Comparison of ENCODE assay signal across 8 cellular contexts in the genomic region with DNA sequence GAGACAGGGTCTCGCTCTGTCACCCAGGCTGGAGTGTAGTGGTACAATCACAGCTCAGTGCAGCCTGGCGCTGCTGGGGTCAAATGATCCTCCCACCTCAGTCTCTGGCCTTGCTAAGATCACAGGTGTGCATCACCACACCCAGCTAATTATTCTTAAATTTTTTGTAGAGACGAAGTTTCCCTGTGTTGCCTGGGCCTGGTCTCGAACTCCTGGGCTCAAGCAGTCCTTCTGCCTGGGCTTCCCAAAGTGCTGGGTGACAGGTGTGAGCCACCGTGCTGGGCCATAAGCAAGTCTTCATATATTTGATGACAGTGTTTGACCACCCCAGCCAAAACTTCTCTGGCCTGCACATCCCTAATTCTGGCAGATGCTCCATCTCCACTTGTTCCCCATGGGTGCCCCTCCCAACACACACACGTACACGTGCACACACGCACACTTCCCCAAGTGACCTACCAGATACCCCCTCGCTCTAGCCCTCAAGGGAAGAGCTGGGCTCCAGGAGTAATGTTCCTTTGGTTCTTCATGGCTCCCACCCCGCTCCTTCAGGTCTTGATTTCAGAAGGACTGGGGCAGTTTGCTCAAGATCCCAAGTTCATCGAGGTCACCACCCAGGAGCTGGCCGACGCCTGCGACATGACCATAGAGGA.
A peak's percentile ranks its signal among the peaks of the same experiment; 100 is the strongest.
DNase-seq lines count a peak whose midpoint lies in the region; ATAC-seq and TF ChIP-seq lines count a peak whose summit lies in the region.

No MANE protein-coding gene starts in this region.

- TF ChIP-seq CTCF in esophagus squamous epithelium (IDR thresholded peaks at IDR 0.05) (no peak), progenitor cell of endocrine pancreas (IDR thresholded peaks at IDR 0.05; ENCODE audit: unreplicated experiment) (no peak)

- no peak for ATAC-seq in HG02840 (IDR thresholded peaks at IDR 0.05; ENCODE audit: low FRiP score, unreplicated experiment)

- intact Hi-C loops in esophagus squamous epithelium (cut with DNase I): no loop called here

- DNase-seq in NT2/D1 (ENCODE audit: low read depth, low spot score) (no peak), esophagus squamous epithelium (lab: John Stamatoyannopoulos, UW) (no peak), progenitor cell of endocrine pancreas (ENCODE audit: low spot score, unreplicated experiment) (no peak), NCI-H446 (lab: John Stamatoyannopoulos, UW) (no peak), UCSD-AML1 (lab: John Stamatoyannopoulos, UW; ENCODE audit: unreplicated experiment) (no peak)
- DNase-seq in activated effector memory CD4-positive, alpha-beta T cell treated with Interleukin-2 at 50 U/mL for 16 hours: no peak

- no peaks in the 10 kb centered on the region for H3K36me3 ChIP-seq in ES-I3 (ENCODE audit: insufficient read depth, low read length)
- H3K36me3 ChIP-seq in NT2/D1 (ENCODE audit: insufficient read depth, insufficient read length, low read length): no peaks in the 10 kb centered on the region
- peaks cover 0 to 12% (median 0%) of the 10 kb centered on the region in 3 donors for H3K36me3 ChIP-seq in esophagus squamous epithelium

- H3K9ac ChIP-seq in ES-I3 (ENCODE audit: low read depth, low read length) (peak overlapping the region; percentile 91; the same call in 1 of the 2 replicates), NT2/D1 (ENCODE audit: insufficient read length, low read depth) (peak overlapping the region; percentile 92)

- no peaks in the 10 kb centered on the region for H3K4me1 ChIP-seq in ES-I3 (ENCODE audit: insufficient read depth, low read length)
- peaks cover 14% of the 10 kb centered on the region for H3K4me1 ChIP-seq in NT2/D1 (ENCODE audit: insufficient read depth, insufficient read length)
- H3K4me1 ChIP-seq in esophagus squamous epithelium: peaks cover 4 to 18% (median 10%) of the 10 kb centered on the region in 3 donors

- H3K4me3 ChIP-seq in NT2/D1 (ENCODE audit: insufficient read length, low read depth) (peak overlapping the region; percentile 77), esophagus squamous epithelium (peak overlapping the region; percentile 37 to 70 (median 49))

- H3K27ac ChIP-seq in esophagus squamous epithelium: no peak overlapping the region

- H3K27me3 ChIP-seq in NT2/D1 (ENCODE audit: insufficient read depth, insufficient read length) (peaks cover 49% of the 10 kb centered on the region), esophagus squamous epithelium (peaks cover 0 to 47% (median 0%) of the 10 kb centered on the region in 4 donors)

- TF ChIP-seq POLR2A in esophagus squamous epithelium (IDR thresholded peaks at IDR 0.05): no peak

- 70 to 86% methylated on average over 5 to 10 of the region's 14 CpGs for WGBS in esophagus squamous epithelium, 2 donors

- H3K9me3 ChIP-seq in ES-I3 (ENCODE audit: control insufficient read depth, insufficient read depth, low read length) (no peaks in the 10 kb centered on the region), NT2/D1 (ENCODE audit: insufficient read depth, low read length) (no peaks in the 10 kb centered on the region), esophagus squamous epithelium (no peaks in the 10 kb centered on the region)

- H3K4me1 Mint-ChIP-seq in progenitor cell of endocrine pancreas (ENCODE audit: low read depth): peaks cover 19% of the 10 kb centered on the region

- no peaks in the 10 kb centered on the region for H3K36me3 Mint-ChIP-seq in progenitor cell of endocrine pancreas (ENCODE audit: insufficient read depth)

- H3K4me3 Mint-ChIP-seq in progenitor cell of endocrine pancreas (ENCODE audit: low read depth): peak overlapping the region; percentile 77

- H3K9me3 Mint-ChIP-seq in progenitor cell of endocrine pancreas (ENCODE audit: low read depth): no peaks in the 10 kb centered on the region

- H3K27me3 Mint-ChIP-seq in progenitor cell of endocrine pancreas: peaks cover 44% of the 10 kb centered on the region

- peak overlapping the region; percentile 94 for H3K27ac Mint-ChIP-seq in progenitor cell of endocrine pancreas
